1 cellular context compared by ENCODE assay signal in the genomic region with DNA sequence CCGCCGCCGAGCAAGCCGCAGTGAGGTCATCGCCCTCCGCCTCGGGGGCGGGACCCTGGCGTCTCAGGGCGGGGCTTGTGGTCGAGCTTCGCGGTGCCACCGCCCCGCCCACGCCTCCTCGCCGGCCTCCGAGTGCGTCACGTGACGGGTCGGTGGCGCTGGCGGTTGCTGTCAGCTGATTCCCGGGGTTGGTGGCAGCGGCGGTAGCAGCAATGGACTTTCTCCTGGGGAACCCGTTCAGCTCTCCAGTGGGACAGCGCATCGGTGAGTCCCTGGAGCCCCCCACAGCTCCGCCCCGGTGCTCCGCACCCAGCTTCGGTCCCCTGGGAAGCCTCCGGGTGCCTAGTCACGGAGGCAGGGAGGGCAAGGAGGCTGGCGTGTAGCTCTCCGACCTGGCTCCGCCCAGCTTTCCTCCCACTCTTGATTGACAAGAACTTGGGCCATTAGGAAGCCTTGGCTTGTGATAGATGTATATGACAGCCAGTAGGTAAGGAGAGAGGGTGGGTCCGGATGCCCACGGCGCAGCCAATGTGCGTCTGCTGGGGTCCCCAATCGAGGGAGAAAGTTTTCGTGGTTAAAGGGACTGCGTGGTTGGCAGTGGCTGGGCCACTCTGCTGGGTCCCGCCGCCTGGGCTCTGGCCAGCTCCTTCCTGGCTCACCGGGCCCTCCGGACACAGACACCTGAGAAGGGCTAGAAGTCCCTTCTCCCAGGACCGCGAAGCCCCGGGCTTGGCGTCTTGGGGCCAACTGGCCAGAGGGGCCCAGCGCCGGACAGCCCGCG.
A peak's percentile ranks its signal among the peaks of the same experiment; 100 is the strongest.
TF ChIP-seq lines count a peak whose summit lies in the region.

Gene TOM1, plus strand, starts transcription at position 178 of the 781 bp plus-strand sequence. Its CDS starts 35 bp downstream, at position 213.

TF ChIP-seq in K562, 482 proteins besides CTCF, POLR2A, EP300 and RAD21 (continued from another document and continues in another):
- TF ChIP-seq, protein P1, sequence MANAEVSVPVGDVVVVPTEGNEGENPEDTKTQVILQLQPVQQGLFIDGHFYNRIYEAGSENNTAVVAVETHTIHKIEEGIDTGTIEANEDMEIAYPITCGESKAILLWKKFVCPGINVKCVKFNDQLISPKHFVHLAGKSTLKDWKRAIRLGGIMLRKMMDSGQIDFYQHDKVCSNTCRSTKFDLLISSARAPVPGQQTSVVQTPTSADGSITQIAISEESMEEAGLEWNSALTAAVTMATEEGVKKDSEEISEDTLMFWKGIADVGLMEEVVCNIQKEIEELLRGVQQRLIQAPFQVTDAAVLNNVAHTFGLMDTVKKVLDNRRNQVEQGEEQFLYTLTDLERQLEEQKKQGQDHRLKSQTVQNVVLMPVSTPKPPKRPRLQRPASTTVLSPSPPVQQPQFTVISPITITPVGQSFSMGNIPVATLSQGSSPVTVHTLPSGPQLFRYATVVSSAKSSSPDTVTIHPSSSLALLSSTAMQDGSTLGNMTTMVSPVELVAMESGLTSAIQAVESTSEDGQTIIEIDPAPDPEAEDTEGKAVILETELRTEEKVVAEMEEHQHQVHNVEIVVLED (CRISPR knock-in tag; IDR thresholded peaks at IDR 0.05), result no peak; the same call in 1 of the 2 replicates
- no peak for TF ChIP-seq FOXA1 (IDR thresholded peaks at IDR 0.05; ENCODE audit: borderline replicate concordance)
- TF ChIP-seq SIRT6 (IDR thresholded peaks at IDR 0.05; ENCODE audit: low read depth, low read length), result no peak
- peak; percentile 31; the same call in 1 of the 2 replicates for TF ChIP-seq MXI1 (IDR thresholded peaks at IDR 0.05; ENCODE audit: low read depth, low read length)
- peak; percentile 73 to 94; a peak in 2 of 4 replicates for TF ChIP-seq SIN3A (IDR thresholded peaks at IDR 0.05; ENCODE audit: borderline replicate concordance in 2 of 2, control insufficient read depth in 1 of 2, low read depth in 2 of 2, low read length in 2 of 2)
- TF ChIP-seq ZNF311 (CRISPR knock-in tag; IDR thresholded peaks at IDR 0.05), result no peak
- TF ChIP-seq, protein P2, sequence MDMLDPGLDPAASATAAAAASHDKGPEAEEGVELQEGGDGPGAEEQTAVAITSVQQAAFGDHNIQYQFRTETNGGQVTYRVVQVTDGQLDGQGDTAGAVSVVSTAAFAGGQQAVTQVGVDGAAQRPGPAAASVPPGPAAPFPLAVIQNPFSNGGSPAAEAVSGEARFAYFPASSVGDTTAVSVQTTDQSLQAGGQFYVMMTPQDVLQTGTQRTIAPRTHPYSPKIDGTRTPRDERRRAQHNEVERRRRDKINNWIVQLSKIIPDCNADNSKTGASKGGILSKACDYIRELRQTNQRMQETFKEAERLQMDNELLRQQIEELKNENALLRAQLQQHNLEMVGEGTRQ (CRISPR knock-in tag; IDR thresholded peaks at IDR 0.05), result peak; percentile 99
- TF ChIP-seq NUFIP1 (IDR thresholded peaks at IDR 0.05; ENCODE audit: partially characterized antibody), result no peak
- TF ChIP-seq MNT (conservative IDR thresholded peaks at IDR 0.05), result peak; percentile 89 to 95
- TF ChIP-seq, protein P3, sequence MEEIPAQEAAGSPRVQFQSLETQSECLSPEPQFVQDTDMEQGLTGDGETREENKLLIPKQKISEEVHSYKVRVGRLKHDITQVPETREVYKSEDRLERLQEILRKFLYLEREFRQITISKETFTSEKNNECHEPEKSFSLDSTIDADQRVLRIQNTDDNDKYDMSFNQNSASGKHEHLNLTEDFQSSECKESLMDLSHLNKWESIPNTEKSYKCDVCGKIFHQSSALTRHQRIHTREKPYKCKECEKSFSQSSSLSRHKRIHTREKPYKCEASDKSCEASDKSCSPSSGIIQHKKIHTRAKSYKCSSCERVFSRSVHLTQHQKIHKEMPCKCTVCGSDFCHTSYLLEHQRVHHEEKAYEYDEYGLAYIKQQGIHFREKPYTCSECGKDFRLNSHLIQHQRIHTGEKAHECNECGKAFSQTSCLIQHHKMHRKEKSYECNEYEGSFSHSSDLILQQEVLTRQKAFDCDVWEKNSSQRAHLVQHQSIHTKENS (CRISPR knock-in tag; IDR thresholded peaks at IDR 0.05), result no peak
- TF ChIP-seq ZFX (CRISPR knock-in tag; IDR thresholded peaks at IDR 0.05), result peak; percentile 61
- peak; percentile 79 for TF ChIP-seq EP400 (IDR thresholded peaks at IDR 0.05)
- peak; percentile 63; the same call in 1 of the 2 replicates for TF ChIP-seq PHF8 (IDR thresholded peaks at IDR 0.05; ENCODE audit: borderline replicate concordance, low read length)
- TF ChIP-seq HSF4 (CRISPR knock-in tag; IDR thresholded peaks at IDR 0.05; ENCODE audit: borderline replicate concordance), result no peak
- TF ChIP-seq CBFA2T2 (conservative IDR thresholded peaks at IDR 0.05), result peak; percentile 92
- 0 out of 2 replicates have a peak, but pooled peaks have one; percentile 26 for TF ChIP-seq ERF (CRISPR knock-in tag; IDR thresholded peaks at IDR 0.05)
- TF ChIP-seq CEBPZ (IDR thresholded peaks at IDR 0.05; ENCODE audit: borderline replicate concordance, low read depth, low read length), result peak; percentile 97
- TF ChIP-seq HDAC8 (tag; IDR thresholded peaks at IDR 0.05), result no peak
- peak; percentile 99 for TF ChIP-seq RAD51 (IDR thresholded peaks at IDR 0.05; ENCODE audit: borderline replicate concordance, low read depth)
- TF ChIP-seq ZNF174 (CRISPR knock-in tag; IDR thresholded peaks at IDR 0.05), result no peak
- no peak for TF ChIP-seq RUNX1 (IDR thresholded peaks at IDR 0.05; ENCODE audit: low read depth)
- no peak for TF ChIP-seq RBM15 (IDR thresholded peaks at IDR 0.05; ENCODE audit: insufficient read depth, low read length)
- TF ChIP-seq CHD2 (IDR thresholded peaks at IDR 0.05; ENCODE audit: low read depth, low read length), result peak; percentile 90
- TF ChIP-seq RBFOX2 (IDR thresholded peaks at IDR 0.05; ENCODE audit: low read depth, low read length), result peak; percentile 71
- no peak for TF ChIP-seq GATA2 (CRISPR knock-in tag; IDR thresholded peaks at IDR 0.05)
- peak; percentile 86 for TF ChIP-seq ATF3 (IDR thresholded peaks at IDR 0.05)
- no peak for TF ChIP-seq ATF3 (CRISPR knock-in tag; conservative IDR thresholded peaks at IDR 0.05)
- no peak for TF ChIP-seq RHOXF2B (CRISPR knock-in tag; conservative IDR thresholded peaks at IDR 0.05)
- TF ChIP-seq MCM7 (IDR thresholded peaks at IDR 0.05), result no peak
- TF ChIP-seq NEUROD1 (IDR thresholded peaks at IDR 0.05; ENCODE audit: borderline replicate concordance, low read depth, low read length, partially characterized antibody), result peak; percentile 97
- no peak for TF ChIP-seq PHB (CRISPR knock-in tag; IDR thresholded peaks at IDR 0.05)
- peak; percentile 94 for TF ChIP-seq BHLHE40 (IDR thresholded peaks at IDR 0.05; ENCODE audit: low read length)
- TF ChIP-seq MEF2D (tag; conservative IDR thresholded peaks at IDR 0.05; ENCODE audit: low read depth), result no peak
- TF ChIP-seq NFE2L1 (tag; IDR thresholded peaks at IDR 0.05; ENCODE audit: borderline replicate concordance, low read depth), result no peak
- TF ChIP-seq SIN3B (IDR thresholded peaks at IDR 0.05; ENCODE audit: low read depth), result peak; percentile 93
- peak; percentile 30; the same call in 1 of the 2 replicates for TF ChIP-seq MYBL2 (IDR thresholded peaks at IDR 0.05; ENCODE audit: low read depth)
- no peak for TF ChIP-seq MYBL2 (CRISPR knock-in tag; IDR thresholded peaks at IDR 0.05; ENCODE audit: borderline replicate concordance)
